1 cellular context compared by ENCODE assay signal in the genomic region with DNA sequence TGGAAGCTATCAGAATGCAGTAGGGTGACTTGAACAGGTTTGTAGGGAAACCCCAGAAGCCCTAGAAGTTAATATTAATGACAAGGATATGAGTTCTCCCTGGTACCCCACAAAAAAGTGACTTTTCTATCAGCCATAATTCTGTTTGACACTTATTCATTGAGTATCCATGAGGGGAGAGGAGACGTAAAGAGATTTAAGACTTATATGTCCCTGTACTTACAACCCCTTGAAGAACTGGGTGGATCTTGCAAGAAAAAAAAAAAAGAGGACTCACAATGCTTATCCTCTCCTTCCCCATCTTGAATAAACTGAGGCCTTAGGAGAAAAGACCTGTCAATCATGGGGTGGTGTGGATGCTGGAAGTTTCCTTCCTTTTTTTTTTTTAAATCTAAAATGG.
TF ChIP-seq lines count a peak whose summit lies in the region.

No MANE protein-coding gene starts in this region.

TF ChIP-seq in HEK293, 187 proteins besides CTCF, POLR2A, EP300 and RAD21 (continued from another document):
- TF ChIP-seq SETDB1 (IDR thresholded peaks at IDR 0.05; ENCODE audit: insufficient read length, low read length) (peak; percentile 64), ZNF544 (tag by site-specific recombination; IDR thresholded peaks at IDR 0.05) (no peak)
